Comparison of ENCODE assay signal across 1 cellular context in genomic region chr3:72144773-72145505, GRCh38.
A peak's percentile ranks its signal among the peaks of the same experiment; 100 is the strongest.
TF ChIP-seq lines count a peak whose summit lies in the region.

No MANE protein-coding gene starts in this region.

TF ChIP-seq in K562, 482 proteins besides CTCF, POLR2A, EP300 and RAD21 (continued from another document and continues in another):
- TF ChIP-seq REST (CRISPR knock-in tag; IDR thresholded peaks at IDR 0.05; ENCODE audit: low read depth) (no peak), CCAR2 (IDR thresholded peaks at IDR 0.05; ENCODE audit: low read depth, low read length) (no peak), ZNF766 (CRISPR knock-in tag; conservative IDR thresholded peaks at IDR 0.05) (peak; percentile 67), BCL6 (CRISPR knock-in tag; IDR thresholded peaks at IDR 0.05) (peak; percentile 69; the same call in 1 of the 2 replicates), ATF2 (CRISPR knock-in tag; IDR thresholded peaks at IDR 0.05) (no peak), HDAC3 (IDR thresholded peaks at IDR 0.05; ENCODE audit: borderline replicate concordance, partially characterized antibody) (peak; percentile 96), ZNF3 (CRISPR knock-in tag; IDR thresholded peaks at IDR 0.05) (no peak), ELK3 (CRISPR knock-in tag; IDR thresholded peaks at IDR 0.05) (no peak), ZNF764 (CRISPR knock-in tag; IDR thresholded peaks at IDR 0.05; ENCODE audit: low read depth) (no peak), PHF21A (IDR thresholded peaks at IDR 0.05; ENCODE audit: borderline replicate concordance, low read depth) (peak; percentile 72; the same call in 1 of the 2 replicates), ZNF830 (CRISPR knock-in tag; IDR thresholded peaks at IDR 0.05) (no peak), THAP7 (CRISPR knock-in tag; IDR thresholded peaks at IDR 0.05) (no peak; the same call in 1 of the 2 replicates), USF1 (CRISPR knock-in tag; IDR thresholded peaks at IDR 0.05) (no peak), PCBP1 (IDR thresholded peaks at IDR 0.05; ENCODE audit: low read depth, low read length, poor library complexity, severe bottlenecking) (no peak), HNRNPK (IDR thresholded peaks at IDR 0.05; ENCODE audit: low read depth, low read length, poor library complexity, severe bottlenecking) (no peak), ZZZ3 (IDR thresholded peaks at IDR 0.05) (no peak), RFX5 (IDR thresholded peaks at IDR 0.05; ENCODE audit: low read depth, low read length) (no peak), EP400 (IDR thresholded peaks at IDR 0.05) (peak; percentile 64; the same call in 1 of the 2 replicates), NBN (IDR thresholded peaks at IDR 0.05; ENCODE audit: low read depth) (peak; percentile 90), ZKSCAN8 (CRISPR knock-in tag; IDR thresholded peaks at IDR 0.05) (peak; percentile 76), SOX6 (IDR thresholded peaks at IDR 0.05) (peak; percentile 96), ZNF134 (CRISPR knock-in tag; conservative IDR thresholded peaks at IDR 0.05) (0 out of 2 replicates have a peak, but pooled peaks have one; percentile 42), CREB3 (tag; conservative IDR thresholded peaks at IDR 0.05; ENCODE audit: low read depth) (peak; percentile 29; the same call in 1 of the 2 replicates), PKNOX1 (IDR thresholded peaks at IDR 0.05) (peak; percentile 87), ZNF282 (CRISPR knock-in tag; IDR thresholded peaks at IDR 0.05) (no peak), GTF2F1 (IDR thresholded peaks at IDR 0.05; ENCODE audit: low read depth, low read length) (no peak), HINFP (tag; conservative IDR thresholded peaks at IDR 0.05; ENCODE audit: low read depth) (no peak), SAFB2 (IDR thresholded peaks at IDR 0.05; ENCODE audit: borderline replicate concordance, low read depth, low read length, severe bottlenecking) (no peak), TCF3 (CRISPR knock-in tag; IDR thresholded peaks at IDR 0.05) (peak; percentile 98), NR2F6 (CRISPR knock-in tag; IDR thresholded peaks at IDR 0.05) (no peak), TRIM24 (IDR thresholded peaks at IDR 0.05) (peak; percentile 97), NR2C2 (CRISPR knock-in tag; IDR thresholded peaks at IDR 0.05) (no peak), NR2C2 (tag; IDR thresholded peaks at IDR 0.05) (peak; percentile 89), XRCC4 (IDR thresholded peaks at IDR 0.05; ENCODE audit: extremely low read depth, insufficient read depth, insufficient read length) (no peak), MBD1 (CRISPR knock-in tag; IDR thresholded peaks at IDR 0.05) (no peak), ZNF24 (IDR thresholded peaks at IDR 0.05) (peak; percentile 69), MCM7 (IDR thresholded peaks at IDR 0.05) (no peak), RBM14 (IDR thresholded peaks at IDR 0.05; ENCODE audit: borderline replicate concordance, insufficient read depth, low read depth, low read length) (no peak), DPF2 (IDR thresholded peaks at IDR 0.05) (peak; percentile 99), ZNF316 (IDR thresholded peaks at IDR 0.05) (no peak), CAMTA2 (CRISPR knock-in tag; conservative IDR thresholded peaks at IDR 0.05) (no peak), NKRF (IDR thresholded peaks at IDR 0.05; ENCODE audit: borderline replicate concordance) (no peak), CC2D1A (IDR thresholded peaks at IDR 0.05) (peak; percentile 96; the same call in 1 of the 2 replicates), POLR2H (tag; IDR thresholded peaks at IDR 0.05; ENCODE audit: low read depth) (no peak), TCF15 (CRISPR knock-in tag; IDR thresholded peaks at IDR 0.05) (no peak), ZBTB43 (CRISPR knock-in tag; IDR thresholded peaks at IDR 0.05) (no peak), ZSCAN29 (IDR thresholded peaks at IDR 0.05) (no peak), ZNF408 (CRISPR knock-in tag; IDR thresholded peaks at IDR 0.05; ENCODE audit: low read depth) (no peak), NFIC (IDR thresholded peaks at IDR 0.05) (peak; percentile 93), ZNF696 (CRISPR knock-in tag; conservative IDR thresholded peaks at IDR 0.05) (no peak), MAFG (tag; conservative IDR thresholded peaks at IDR 0.05) (no peak), MXI1 (IDR thresholded peaks at IDR 0.05; ENCODE audit: low read depth, low read length) (no peak), CXXC5 (CRISPR knock-in tag; IDR thresholded peaks at IDR 0.05) (peak; percentile 93), TFAM (CRISPR knock-in tag; conservative IDR thresholded peaks at IDR 0.05) (no peak), PTBP1 (IDR thresholded peaks at IDR 0.05; ENCODE audit: low read depth, low read length) (no peak), CTBP1 (IDR thresholded peaks at IDR 0.05; ENCODE audit: borderline replicate concordance) (peak; percentile 95), ZNF780A (CRISPR knock-in tag; IDR thresholded peaks at IDR 0.05) (no peak), ZNF668 (CRISPR knock-in tag; IDR thresholded peaks at IDR 0.05) (no peak)
